1 cellular context compared by ENCODE assay signal in genomic region chr16:84454611-84455010, GRCh38.
TF ChIP-seq lines count a peak whose summit lies in the region.

No MANE protein-coding gene starts in this region.

TF ChIP-seq in H1, 55 proteins besides CTCF, POLR2A, EP300 and RAD21:
- TF ChIP-seq POLR2AphosphoS5 (IDR thresholded peaks at IDR 0.05; ENCODE audit: low read depth, low read length): no peak
- no peak for TF ChIP-seq MAFK (IDR thresholded peaks at IDR 0.05; ENCODE audit: low read depth, low read length)
- no peak for TF ChIP-seq FOSL1 (IDR thresholded peaks at IDR 0.05; ENCODE audit: insufficient read depth, low read depth, low read length)
- TF ChIP-seq EGR1 (IDR thresholded peaks at IDR 0.05; ENCODE audit: borderline replicate concordance, low read depth, low read length): no peak
- TF ChIP-seq KDM4A (IDR thresholded peaks at IDR 0.05; ENCODE audit: low read depth, low read length, severe bottlenecking): no peak
- no peak for TF ChIP-seq TAF1 (IDR thresholded peaks at IDR 0.05; ENCODE audit: low read depth, low read length)
- no peak for TF ChIP-seq CBX8 (IDR thresholded peaks at IDR 0.05; ENCODE audit: borderline replicate concordance, low read depth, low read length)
- no peak for TF ChIP-seq ASH2L (IDR thresholded peaks at IDR 0.05; ENCODE audit: low read length)
- TF ChIP-seq TEAD4 (IDR thresholded peaks at IDR 0.05; ENCODE audit: low read depth, low read length): no peak
- no peak for TF ChIP-seq RNF2 (IDR thresholded peaks at IDR 0.05; ENCODE audit: borderline replicate concordance, low read depth, low read length, missing control alignments, poor library complexity, severe bottlenecking)
- TF ChIP-seq ATF2 (IDR thresholded peaks at IDR 0.05; ENCODE audit: low read length): no peak
TF ChIP-seq in H1: peak in this region for 0.
